12 cellular contexts compared by ENCODE assay signal in genomic region chr11:8757047-8757446, GRCh38.
DNase-seq lines count a peak whose midpoint lies in the region; ATAC-seq, FAIRE-seq and TF ChIP-seq lines count a peak whose summit lies in the region.
"Had no signal": no experiment of that assay in that cellular context is flagged by ENCODE, and none has a peak within 500 bp of the region (broad histone marks: within the 10 kb centered on the region; RNA-seq: fewer than 3 reads in every experiment).

No MANE protein-coding gene starts in this region.

- no peak for TF ChIP-seq CTCF in astrocyte (IDR thresholded peaks at IDR 0.05; ENCODE audit: insufficient read depth, low read depth, low read length)
- TF ChIP-seq CTCF in sigmoid colon (IDR thresholded peaks at IDR 0.05) = no peak
- no peak for TF ChIP-seq CTCF in CD14-positive monocyte (IDR thresholded peaks at IDR 0.05)

- H3K4me3 Mint-ChIP-seq in astrocyte (ENCODE audit: unreplicated experiment) = no peak overlapping the region
- H3K4me3 Mint-ChIP-seq in CD14-positive monocyte = no peak overlapping the region
- H3K4me3 Mint-ChIP-seq in activated naive CD8-positive, alpha-beta T cell treated with anti-CD3 and anti-CD28 coated beads, Interleukin-2, amount 50 U/mL, for 24 hours = no peak overlapping the region
- H3K4me3 Mint-ChIP-seq: activated CD4-positive, alpha-beta memory T cell treated with anti-CD3 and anti-CD28 coated beads for 36 hours; activated naive CD4-positive, alpha-beta T cell treated with anti-CD3 and anti-CD28 coated beads, Interleukin-2, amount 10 ng/mL, durations not matched to agents 7 days and 5 days; T-helper 17 cell had no signal

- no peak overlapping the region for H3K27ac Mint-ChIP-seq in astrocyte (ENCODE audit: unreplicated experiment)
- H3K27ac Mint-ChIP-seq in CD14-positive monocyte = no peak overlapping the region
- no peak overlapping the region for H3K27ac Mint-ChIP-seq in activated naive CD8-positive, alpha-beta T cell treated with anti-CD3 and anti-CD28 coated beads, Interleukin-2, amount 50 U/mL, for 24 hours
- H3K27ac Mint-ChIP-seq: activated CD4-positive, alpha-beta memory T cell treated with anti-CD3 and anti-CD28 coated beads for 36 hours; activated naive CD4-positive, alpha-beta T cell treated with anti-CD3 and anti-CD28 coated beads, Interleukin-2, amount 10 ng/mL, durations not matched to agents 7 days and 5 days; T-helper 17 cell had no signal

- H3K27me3 Mint-ChIP-seq in astrocyte (ENCODE audit: low read depth, unreplicated experiment) = no peaks in the 10 kb centered on the region
- peaks cover 0 to 2% (median 2%) of the 10 kb centered on the region in 3 donors for H3K27me3 Mint-ChIP-seq in CD14-positive monocyte (ENCODE audit: low read depth in 3 of 3)
- no peaks in the 10 kb centered on the region for H3K27me3 Mint-ChIP-seq in activated naive CD8-positive, alpha-beta T cell treated with anti-CD3 and anti-CD28 coated beads, Interleukin-2, amount 50 U/mL, for 24 hours
- H3K27me3 Mint-ChIP-seq: activated CD4-positive, alpha-beta memory T cell treated with anti-CD3 and anti-CD28 coated beads for 36 hours; T-helper 17 cell had no signal

- H3K9me3 Mint-ChIP-seq in astrocyte (ENCODE audit: unreplicated experiment) (peaks cover 2% of the 10 kb centered on the region), CD14-positive monocyte (no peaks in the 10 kb centered on the region)
- H3K9me3 Mint-ChIP-seq in activated naive CD8-positive, alpha-beta T cell treated with anti-CD3 and anti-CD28 coated beads, Interleukin-2, amount 50 U/mL, for 24 hours = no peaks in the 10 kb centered on the region
- H3K9me3 Mint-ChIP-seq: activated CD4-positive, alpha-beta memory T cell treated with anti-CD3 and anti-CD28 coated beads for 36 hours; activated naive CD4-positive, alpha-beta T cell treated with anti-CD3 and anti-CD28 coated beads, Interleukin-2, amount 10 ng/mL, durations not matched to agents 7 days and 5 days had no signal

- in situ Hi-C loops in Caki2 (cut with HindIII; ENCODE audit: low pct_unique_long_range_greater_than_20kb, low sequenced_read_pairs) = no loop called here

- no peak overlapping the region for H3K9ac ChIP-seq in astrocyte (ENCODE audit: low read length)

- TF ChIP-seq EP300 in sigmoid colon (IDR thresholded peaks at IDR 0.05) = no peak

- no peak overlapping the region for H3K4me3 ChIP-seq in astrocyte (ENCODE audit: insufficient read depth, low read depth, low read length)
- no peak overlapping the region for H3K4me3 ChIP-seq in right cardiac atrium (ENCODE audit: low read length)
- H3K4me3 ChIP-seq in sigmoid colon = no peak overlapping the region

- H3K27me3 ChIP-seq in astrocyte (ENCODE audit: insufficient read depth, low read length) (no peaks in the 10 kb centered on the region), right cardiac atrium (ENCODE audit: control insufficient read depth, insufficient read depth) (no peaks in the 10 kb centered on the region), sigmoid colon (no peaks in the 10 kb centered on the region)

- H3K4me1 Mint-ChIP-seq in astrocyte (ENCODE audit: low read depth, unreplicated experiment) (peaks cover 24% of the 10 kb centered on the region), CD14-positive monocyte (peaks cover 3% of the 10 kb centered on the region)
- H3K4me1 Mint-ChIP-seq in activated naive CD8-positive, alpha-beta T cell treated with anti-CD3 and anti-CD28 coated beads, Interleukin-2, amount 50 U/mL, for 24 hours = no peaks in the 10 kb centered on the region
- H3K4me1 Mint-ChIP-seq: activated naive CD4-positive, alpha-beta T cell treated with anti-CD3 and anti-CD28 coated beads, Interleukin-2, amount 10 ng/mL, durations not matched to agents 7 days and 5 days; T-helper 17 cell had no signal

- DNase-seq in Caki2 (ENCODE audit: low read depth) (peak; percentile 21), astrocyte (ENCODE audit: low read depth) (peak; percentile 71), right cardiac atrium (no peak), sigmoid colon (peak; percentile 22), inferior parietal cortex (ENCODE audit: extremely low spot score) (no peak), CD14-positive monocyte (ENCODE audit: low spot score) (no peak)
- DNase-seq in stimulated activated CD4-positive, alpha-beta T cell treated with anti-CD3 and anti-CD28 coated beads, Interleukin-2, amount 100 ng/mL, for 48 hours = no peak
- DNase-seq in activated naive CD8-positive, alpha-beta T cell treated with anti-CD3 and anti-CD28 coated beads, Interleukin-2, amount 50 U/mL, for 24 hours = no peak
- DNase-seq: activated CD4-positive, alpha-beta memory T cell treated with anti-CD3 and anti-CD28 coated beads for 36 hours; activated naive CD4-positive, alpha-beta T cell treated with anti-CD3 and anti-CD28 coated beads, Interleukin-2, amount 10 ng/mL, durations not matched to agents 7 days and 5 days; glutamatergic neuron; T-helper 17 cell had no signal

- peak; percentile 18 to 52 for ATAC-seq in right cardiac atrium
- no peak for ATAC-seq in activated naive CD8-positive, alpha-beta T cell treated with anti-CD3 and anti-CD28 coated beads, Interleukin-2, amount 50 U/mL, for 24 hours
- ATAC-seq: T-helper 17 cell had no signal

- peak overlapping the region; percentile 24 for H3K4me2 ChIP-seq in astrocyte (ENCODE audit: low read length)

- H3K36me3 ChIP-seq in astrocyte (ENCODE audit: insufficient read depth, low read length) (no peaks in the 10 kb centered on the region), sigmoid colon (no peaks in the 10 kb centered on the region)

- intact Hi-C loops in right cardiac atrium (cut with DNase I) = no loop called here
- intact Hi-C loops in sigmoid colon (cut with DNase I) = no loop called here
- intact Hi-C loops in CD14-positive monocyte (cut with micrococcal nuclease) = no loop called here

- WGBS in right cardiac atrium = 61% methylated on average over 2 of the region's 2 CpGs
- WGBS in sigmoid colon, 2 donors = 29 to 70% methylated on average over 2 of the region's 2 CpGs

- H3K36me3 Mint-ChIP-seq in astrocyte (ENCODE audit: low read depth, unreplicated experiment) (peaks cover 11% of the 10 kb centered on the region), CD14-positive monocyte (no peaks in the 10 kb centered on the region)
- H3K36me3 Mint-ChIP-seq in activated naive CD8-positive, alpha-beta T cell treated with anti-CD3 and anti-CD28 coated beads, Interleukin-2, amount 50 U/mL, for 24 hours (ENCODE audit: low read depth) = no peaks in the 10 kb centered on the region
- H3K36me3 Mint-ChIP-seq: activated CD4-positive, alpha-beta memory T cell treated with anti-CD3 and anti-CD28 coated beads for 36 hours; activated naive CD4-positive, alpha-beta T cell treated with anti-CD3 and anti-CD28 coated beads, Interleukin-2, amount 10 ng/mL, durations not matched to agents 7 days and 5 days had no signal

- FAIRE-seq in astrocyte (lab: Jason Lieb, UNC) = peak; percentile 90

- peaks cover 18% of the 10 kb centered on the region for H3K4me1 ChIP-seq in astrocyte (ENCODE audit: insufficient read depth, low read length)
- peaks cover 23% of the 10 kb centered on the region for H3K4me1 ChIP-seq in right cardiac atrium (ENCODE audit: control insufficient read depth, insufficient read depth, low read length)
- peaks cover 0 to 68% (median 65%) of the 10 kb centered on the region in 4 donors for H3K4me1 ChIP-seq in sigmoid colon

- no peak overlapping the region for H3K27ac ChIP-seq in astrocyte (ENCODE audit: low read depth, low read length)
- peak overlapping the region; percentile 90 for H3K27ac ChIP-seq in right cardiac atrium (ENCODE audit: low read length)
- peak overlapping the region; percentile 70 to 97 (median 88) for H3K27ac ChIP-seq in sigmoid colon

- H2AFZ ChIP-seq in astrocyte (ENCODE audit: low read depth, low read length) = no peak overlapping the region

- H4K20me1 ChIP-seq in astrocyte (ENCODE audit: insufficient read depth, low read length) = peaks cover 62% of the 10 kb centered on the region

- H3K79me2 ChIP-seq in astrocyte (ENCODE audit: insufficient read depth, low read length) = peaks cover 82% of the 10 kb centered on the region

- no peak for TF ChIP-seq POLR2A in sigmoid colon (IDR thresholded peaks at IDR 0.05)

- no peaks in the 10 kb centered on the region for H3K9me3 ChIP-seq in astrocyte (ENCODE audit: insufficient read depth, low read depth, low read length)
- no peaks in the 10 kb centered on the region for H3K9me3 ChIP-seq in right cardiac atrium (ENCODE audit: control insufficient read depth, low read length)
- H3K9me3 ChIP-seq in sigmoid colon = peaks cover 0 to 2% (median 0%) of the 10 kb centered on the region in 4 donors

Comparison
In these comparisons a context has a peak if more than half of its experiments do, and no peak if none do; other contexts are left out.
1. DNase-seq: peak in Caki2 (single experiment), astrocyte (single experiment) and sigmoid colon (single experiment); none in right cardiac atrium (0 of 3), stimulated activated CD4-positive, alpha-beta T cell treated with anti-CD3 and anti-CD28 coated beads, Interleukin-2, amount 100 ng/mL, for 48 hours (0 of 2), inferior parietal cortex (single experiment), CD14-positive monocyte (single experiment) and activated naive CD8-positive, alpha-beta T cell treated with anti-CD3 and anti-CD28 coated beads, Interleukin-2, amount 50 U/mL, for 24 hours (single experiment).